In the genomic region with DNA sequence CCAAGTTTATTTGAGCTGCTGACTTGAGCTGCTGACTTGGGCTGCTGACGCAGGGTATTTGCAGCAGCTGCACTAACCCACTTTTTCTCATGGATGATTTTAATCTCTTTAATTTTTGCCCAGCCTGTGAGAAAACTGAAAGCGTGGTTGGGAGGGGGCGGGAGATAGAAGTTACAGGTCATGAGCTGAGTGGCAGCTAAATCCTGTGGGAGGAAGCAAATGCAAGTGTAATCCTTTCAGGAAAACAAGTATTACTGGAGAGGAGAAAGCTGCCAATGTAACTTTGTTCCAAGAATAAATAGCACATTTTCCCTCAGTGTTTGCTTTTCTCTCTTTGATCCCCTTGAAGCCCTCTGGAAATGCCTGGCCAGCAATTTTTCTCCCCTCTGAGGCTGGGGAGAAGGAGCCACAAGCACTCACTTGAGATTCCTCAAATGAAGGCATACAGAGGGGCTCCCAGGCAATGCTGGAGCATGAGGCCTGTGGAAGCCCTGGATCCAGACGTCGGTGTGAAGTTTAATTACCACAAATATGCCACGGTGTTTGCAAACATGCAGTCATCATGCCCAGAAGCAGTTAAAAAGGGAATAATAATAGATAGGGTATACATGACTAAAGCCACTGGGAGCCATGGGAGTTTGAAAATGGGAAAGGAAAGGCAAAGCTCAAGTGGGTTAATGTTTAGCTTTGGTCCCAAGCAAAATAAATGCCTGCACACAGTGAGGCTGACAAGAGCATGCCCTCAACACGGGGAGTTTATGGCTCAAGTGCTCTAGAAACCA, we compare ENCODE assay signal across 1 cellular context.
TF ChIP-seq lines count a peak whose summit lies in the region.

No MANE protein-coding gene starts in this region.

TF ChIP-seq in HepG2, 621 proteins besides CTCF, POLR2A, EP300 and RAD21 (continued from another document and continues in another):
- TF ChIP-seq, protein P1, sequence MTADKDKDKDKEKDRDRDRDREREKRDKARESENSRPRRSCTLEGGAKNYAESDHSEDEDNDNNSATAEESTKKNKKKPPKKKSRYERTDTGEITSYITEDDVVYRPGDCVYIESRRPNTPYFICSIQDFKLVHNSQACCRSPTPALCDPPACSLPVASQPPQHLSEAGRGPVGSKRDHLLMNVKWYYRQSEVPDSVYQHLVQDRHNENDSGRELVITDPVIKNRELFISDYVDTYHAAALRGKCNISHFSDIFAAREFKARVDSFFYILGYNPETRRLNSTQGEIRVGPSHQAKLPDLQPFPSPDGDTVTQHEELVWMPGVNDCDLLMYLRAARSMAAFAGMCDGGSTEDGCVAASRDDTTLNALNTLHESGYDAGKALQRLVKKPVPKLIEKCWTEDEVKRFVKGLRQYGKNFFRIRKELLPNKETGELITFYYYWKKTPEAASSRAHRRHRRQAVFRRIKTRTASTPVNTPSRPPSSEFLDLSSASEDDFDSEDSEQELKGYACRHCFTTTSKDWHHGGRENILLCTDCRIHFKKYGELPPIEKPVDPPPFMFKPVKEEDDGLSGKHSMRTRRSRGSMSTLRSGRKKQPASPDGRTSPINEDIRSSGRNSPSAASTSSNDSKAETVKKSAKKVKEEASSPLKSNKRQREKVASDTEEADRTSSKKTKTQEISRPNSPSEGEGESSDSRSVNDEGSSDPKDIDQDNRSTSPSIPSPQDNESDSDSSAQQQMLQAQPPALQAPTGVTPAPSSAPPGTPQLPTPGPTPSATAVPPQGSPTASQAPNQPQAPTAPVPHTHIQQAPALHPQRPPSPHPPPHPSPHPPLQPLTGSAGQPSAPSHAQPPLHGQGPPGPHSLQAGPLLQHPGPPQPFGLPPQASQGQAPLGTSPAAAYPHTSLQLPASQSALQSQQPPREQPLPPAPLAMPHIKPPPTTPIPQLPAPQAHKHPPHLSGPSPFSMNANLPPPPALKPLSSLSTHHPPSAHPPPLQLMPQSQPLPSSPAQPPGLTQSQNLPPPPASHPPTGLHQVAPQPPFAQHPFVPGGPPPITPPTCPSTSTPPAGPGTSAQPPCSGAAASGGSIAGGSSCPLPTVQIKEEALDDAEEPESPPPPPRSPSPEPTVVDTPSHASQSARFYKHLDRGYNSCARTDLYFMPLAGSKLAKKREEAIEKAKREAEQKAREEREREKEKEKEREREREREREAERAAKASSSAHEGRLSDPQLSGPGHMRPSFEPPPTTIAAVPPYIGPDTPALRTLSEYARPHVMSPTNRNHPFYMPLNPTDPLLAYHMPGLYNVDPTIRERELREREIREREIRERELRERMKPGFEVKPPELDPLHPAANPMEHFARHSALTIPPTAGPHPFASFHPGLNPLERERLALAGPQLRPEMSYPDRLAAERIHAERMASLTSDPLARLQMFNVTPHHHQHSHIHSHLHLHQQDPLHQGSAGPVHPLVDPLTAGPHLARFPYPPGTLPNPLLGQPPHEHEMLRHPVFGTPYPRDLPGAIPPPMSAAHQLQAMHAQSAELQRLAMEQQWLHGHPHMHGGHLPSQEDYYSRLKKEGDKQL (CRISPR knock-in tag; IDR thresholded peaks at IDR 0.05; ENCODE audit: low read depth) = peak; percentile 55
- no peak; the same call in 1 of the 2 replicates for TF ChIP-seq GATAD1 (CRISPR knock-in tag; IDR thresholded peaks at IDR 0.05)
- TF ChIP-seq ZNF572 (CRISPR knock-in tag; IDR thresholded peaks at IDR 0.05) = 0 out of 2 replicates have a peak, but pooled peaks have one; percentile 64
- TF ChIP-seq ZFP37 (CRISPR knock-in tag; IDR thresholded peaks at IDR 0.05; ENCODE audit: borderline replicate concordance) = no peak; the same call in 1 of the 2 replicates
- TF ChIP-seq ZSCAN9 (CRISPR knock-in tag; IDR thresholded peaks at IDR 0.05; ENCODE audit: borderline replicate concordance) = peak; percentile 90
- no peak for TF ChIP-seq SP140L (CRISPR knock-in tag; IDR thresholded peaks at IDR 0.05; ENCODE audit: borderline replicate concordance)
- no peak for TF ChIP-seq ZNF850 (CRISPR knock-in tag; conservative IDR thresholded peaks at IDR 0.05)
- TF ChIP-seq, protein P2, sequence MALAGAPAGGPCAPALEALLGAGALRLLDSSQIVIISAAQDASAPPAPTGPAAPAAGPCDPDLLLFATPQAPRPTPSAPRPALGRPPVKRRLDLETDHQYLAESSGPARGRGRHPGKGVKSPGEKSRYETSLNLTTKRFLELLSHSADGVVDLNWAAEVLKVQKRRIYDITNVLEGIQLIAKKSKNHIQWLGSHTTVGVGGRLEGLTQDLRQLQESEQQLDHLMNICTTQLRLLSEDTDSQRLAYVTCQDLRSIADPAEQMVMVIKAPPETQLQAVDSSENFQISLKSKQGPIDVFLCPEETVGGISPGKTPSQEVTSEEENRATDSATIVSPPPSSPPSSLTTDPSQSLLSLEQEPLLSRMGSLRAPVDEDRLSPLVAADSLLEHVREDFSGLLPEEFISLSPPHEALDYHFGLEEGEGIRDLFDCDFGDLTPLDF (CRISPR knock-in tag; IDR thresholded peaks at IDR 0.05) = no peak
- no peak; the same call in 1 of the 2 replicates for TF ChIP-seq RFXANK (CRISPR knock-in tag; IDR thresholded peaks at IDR 0.05)
- TF ChIP-seq, protein P3, sequence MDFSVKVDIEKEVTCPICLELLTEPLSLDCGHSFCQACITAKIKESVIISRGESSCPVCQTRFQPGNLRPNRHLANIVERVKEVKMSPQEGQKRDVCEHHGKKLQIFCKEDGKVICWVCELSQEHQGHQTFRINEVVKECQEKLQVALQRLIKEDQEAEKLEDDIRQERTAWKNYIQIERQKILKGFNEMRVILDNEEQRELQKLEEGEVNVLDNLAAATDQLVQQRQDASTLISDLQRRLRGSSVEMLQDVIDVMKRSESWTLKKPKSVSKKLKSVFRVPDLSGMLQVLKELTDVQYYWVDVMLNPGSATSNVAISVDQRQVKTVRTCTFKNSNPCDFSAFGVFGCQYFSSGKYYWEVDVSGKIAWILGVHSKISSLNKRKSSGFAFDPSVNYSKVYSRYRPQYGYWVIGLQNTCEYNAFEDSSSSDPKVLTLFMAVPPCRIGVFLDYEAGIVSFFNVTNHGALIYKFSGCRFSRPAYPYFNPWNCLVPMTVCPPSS (IDR thresholded peaks at IDR 0.05) = no peak
- TF ChIP-seq ZNF563 (CRISPR knock-in tag; IDR thresholded peaks at IDR 0.05) = 0 out of 2 replicates have a peak, but pooled peaks have one; percentile 8
- TF ChIP-seq, protein P4, sequence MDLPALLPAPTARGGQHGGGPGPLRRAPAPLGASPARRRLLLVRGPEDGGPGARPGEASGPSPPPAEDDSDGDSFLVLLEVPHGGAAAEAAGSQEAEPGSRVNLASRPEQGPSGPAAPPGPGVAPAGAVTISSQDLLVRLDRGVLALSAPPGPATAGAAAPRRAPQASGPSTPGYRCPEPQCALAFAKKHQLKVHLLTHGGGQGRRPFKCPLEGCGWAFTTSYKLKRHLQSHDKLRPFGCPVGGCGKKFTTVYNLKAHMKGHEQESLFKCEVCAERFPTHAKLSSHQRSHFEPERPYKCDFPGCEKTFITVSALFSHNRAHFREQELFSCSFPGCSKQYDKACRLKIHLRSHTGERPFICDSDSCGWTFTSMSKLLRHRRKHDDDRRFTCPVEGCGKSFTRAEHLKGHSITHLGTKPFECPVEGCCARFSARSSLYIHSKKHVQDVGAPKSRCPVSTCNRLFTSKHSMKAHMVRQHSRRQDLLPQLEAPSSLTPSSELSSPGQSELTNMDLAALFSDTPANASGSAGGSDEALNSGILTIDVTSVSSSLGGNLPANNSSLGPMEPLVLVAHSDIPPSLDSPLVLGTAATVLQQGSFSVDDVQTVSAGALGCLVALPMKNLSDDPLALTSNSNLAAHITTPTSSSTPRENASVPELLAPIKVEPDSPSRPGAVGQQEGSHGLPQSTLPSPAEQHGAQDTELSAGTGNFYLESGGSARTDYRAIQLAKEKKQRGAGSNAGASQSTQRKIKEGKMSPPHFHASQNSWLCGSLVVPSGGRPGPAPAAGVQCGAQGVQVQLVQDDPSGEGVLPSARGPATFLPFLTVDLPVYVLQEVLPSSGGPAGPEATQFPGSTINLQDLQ (CRISPR knock-in tag; IDR thresholded peaks at IDR 0.05) = no peak
- no peak for TF ChIP-seq SMARCC2 (IDR thresholded peaks at IDR 0.05)
- no peak for TF ChIP-seq SCMH1 (CRISPR knock-in tag; IDR thresholded peaks at IDR 0.05; ENCODE audit: borderline replicate concordance)
- 0 out of 2 replicates have a peak, but pooled peaks have one; percentile 48 for TF ChIP-seq TGIF2 (CRISPR knock-in tag; IDR thresholded peaks at IDR 0.05)
- TF ChIP-seq ZC3H13 (CRISPR knock-in tag; IDR thresholded peaks at IDR 0.05) = no peak
- TF ChIP-seq, protein P5, sequence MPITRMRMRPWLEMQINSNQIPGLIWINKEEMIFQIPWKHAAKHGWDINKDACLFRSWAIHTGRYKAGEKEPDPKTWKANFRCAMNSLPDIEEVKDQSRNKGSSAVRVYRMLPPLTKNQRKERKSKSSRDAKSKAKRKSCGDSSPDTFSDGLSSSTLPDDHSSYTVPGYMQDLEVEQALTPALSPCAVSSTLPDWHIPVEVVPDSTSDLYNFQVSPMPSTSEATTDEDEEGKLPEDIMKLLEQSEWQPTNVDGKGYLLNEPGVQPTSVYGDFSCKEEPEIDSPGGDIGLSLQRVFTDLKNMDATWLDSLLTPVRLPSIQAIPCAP (CRISPR knock-in tag; IDR thresholded peaks at IDR 0.05; ENCODE audit: low read depth) = no peak
- no peak for TF ChIP-seq RELA (CRISPR knock-in tag; IDR thresholded peaks at IDR 0.05)
- TF ChIP-seq ZNF468 (CRISPR knock-in tag; IDR thresholded peaks at IDR 0.05) = no peak
- no peak for TF ChIP-seq NRL (CRISPR knock-in tag; IDR thresholded peaks at IDR 0.05; ENCODE audit: borderline replicate concordance)
- TF ChIP-seq CHD4 (IDR thresholded peaks at IDR 0.05; ENCODE audit: borderline replicate concordance, low read length) = peak; percentile 96
- TF ChIP-seq, protein P6, sequence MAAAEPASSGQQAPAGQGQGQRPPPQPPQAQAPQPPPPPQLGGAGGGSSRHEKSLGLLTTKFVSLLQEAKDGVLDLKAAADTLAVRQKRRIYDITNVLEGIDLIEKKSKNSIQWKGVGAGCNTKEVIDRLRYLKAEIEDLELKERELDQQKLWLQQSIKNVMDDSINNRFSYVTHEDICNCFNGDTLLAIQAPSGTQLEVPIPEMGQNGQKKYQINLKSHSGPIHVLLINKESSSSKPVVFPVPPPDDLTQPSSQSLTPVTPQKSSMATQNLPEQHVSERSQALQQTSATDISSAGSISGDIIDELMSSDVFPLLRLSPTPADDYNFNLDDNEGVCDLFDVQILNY (CRISPR knock-in tag; conservative IDR thresholded peaks at IDR 0.05) = no peak
- peak; percentile 89; the same call in 1 of the 2 replicates for TF ChIP-seq FOXJ3 (CRISPR knock-in tag; IDR thresholded peaks at IDR 0.05; ENCODE audit: borderline replicate concordance)
- TF ChIP-seq ZNF382 (CRISPR knock-in tag; IDR thresholded peaks at IDR 0.05; ENCODE audit: borderline replicate concordance) = no peak
- TF ChIP-seq, protein P7, sequence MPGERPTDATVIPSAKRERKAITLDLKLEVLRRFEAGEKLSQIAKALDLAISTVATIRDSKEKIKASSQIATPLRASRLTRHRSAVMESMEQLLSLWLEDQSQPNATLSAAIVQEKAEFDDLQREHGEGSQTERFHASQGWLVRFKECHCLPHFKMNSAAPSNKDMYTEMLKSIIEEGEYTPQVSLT (CRISPR knock-in tag; IDR thresholded peaks at IDR 0.05; ENCODE audit: borderline replicate concordance, low read depth) = peak; percentile 87; the same call in 1 of the 2 replicates
- TF ChIP-seq, protein P8, sequence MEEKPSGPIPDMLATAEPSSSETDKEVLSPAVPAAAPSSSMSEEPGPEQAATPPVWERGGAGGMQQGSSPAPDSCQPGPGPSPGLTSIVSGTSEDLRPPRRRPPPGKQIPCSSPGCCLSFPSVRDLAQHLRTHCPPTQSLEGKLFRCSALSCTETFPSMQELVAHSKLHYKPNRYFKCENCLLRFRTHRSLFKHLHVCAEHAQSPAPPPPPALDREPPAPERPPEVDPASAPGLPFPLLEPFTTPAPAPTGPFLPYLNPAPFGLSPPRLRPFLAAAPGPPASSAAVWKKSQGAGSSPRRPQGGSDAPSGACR (CRISPR knock-in tag; IDR thresholded peaks at IDR 0.05) = no peak; the same call in 1 of the 2 replicates
- TF ChIP-seq ZZZ3 (CRISPR knock-in tag; IDR thresholded peaks at IDR 0.05; ENCODE audit: borderline replicate concordance) = no peak
- TF ChIP-seq ZNF367 (CRISPR knock-in tag; IDR thresholded peaks at IDR 0.05; ENCODE audit: borderline replicate concordance) = no peak
- TF ChIP-seq, protein P9, sequence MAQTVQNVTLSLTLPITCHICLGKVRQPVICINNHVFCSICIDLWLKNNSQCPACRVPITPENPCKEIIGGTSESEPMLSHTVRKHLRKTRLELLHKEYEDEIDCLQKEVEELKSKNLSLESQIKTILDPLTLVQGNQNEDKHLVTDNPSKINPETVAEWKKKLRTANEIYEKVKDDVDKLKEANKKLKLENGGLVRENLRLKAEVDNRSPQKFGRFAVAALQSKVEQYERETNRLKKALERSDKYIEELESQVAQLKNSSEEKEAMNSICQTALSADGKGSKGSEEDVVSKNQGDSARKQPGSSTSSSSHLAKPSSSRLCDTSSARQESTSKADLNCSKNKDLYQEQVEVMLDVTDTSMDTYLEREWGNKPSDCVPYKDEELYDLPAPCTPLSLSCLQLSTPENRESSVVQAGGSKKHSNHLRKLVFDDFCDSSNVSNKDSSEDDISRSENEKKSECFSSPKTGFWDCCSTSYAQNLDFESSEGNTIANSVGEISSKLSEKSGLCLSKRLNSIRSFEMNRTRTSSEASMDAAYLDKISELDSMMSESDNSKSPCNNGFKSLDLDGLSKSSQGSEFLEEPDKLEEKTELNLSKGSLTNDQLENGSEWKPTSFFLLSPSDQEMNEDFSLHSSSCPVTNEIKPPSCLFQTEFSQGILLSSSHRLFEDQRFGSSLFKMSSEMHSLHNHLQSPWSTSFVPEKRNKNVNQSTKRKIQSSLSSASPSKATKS (CRISPR knock-in tag; IDR thresholded peaks at IDR 0.05) = no peak
- no peak for TF ChIP-seq NR3C1 (CRISPR knock-in tag; IDR thresholded peaks at IDR 0.05)
- TF ChIP-seq, protein P10, sequence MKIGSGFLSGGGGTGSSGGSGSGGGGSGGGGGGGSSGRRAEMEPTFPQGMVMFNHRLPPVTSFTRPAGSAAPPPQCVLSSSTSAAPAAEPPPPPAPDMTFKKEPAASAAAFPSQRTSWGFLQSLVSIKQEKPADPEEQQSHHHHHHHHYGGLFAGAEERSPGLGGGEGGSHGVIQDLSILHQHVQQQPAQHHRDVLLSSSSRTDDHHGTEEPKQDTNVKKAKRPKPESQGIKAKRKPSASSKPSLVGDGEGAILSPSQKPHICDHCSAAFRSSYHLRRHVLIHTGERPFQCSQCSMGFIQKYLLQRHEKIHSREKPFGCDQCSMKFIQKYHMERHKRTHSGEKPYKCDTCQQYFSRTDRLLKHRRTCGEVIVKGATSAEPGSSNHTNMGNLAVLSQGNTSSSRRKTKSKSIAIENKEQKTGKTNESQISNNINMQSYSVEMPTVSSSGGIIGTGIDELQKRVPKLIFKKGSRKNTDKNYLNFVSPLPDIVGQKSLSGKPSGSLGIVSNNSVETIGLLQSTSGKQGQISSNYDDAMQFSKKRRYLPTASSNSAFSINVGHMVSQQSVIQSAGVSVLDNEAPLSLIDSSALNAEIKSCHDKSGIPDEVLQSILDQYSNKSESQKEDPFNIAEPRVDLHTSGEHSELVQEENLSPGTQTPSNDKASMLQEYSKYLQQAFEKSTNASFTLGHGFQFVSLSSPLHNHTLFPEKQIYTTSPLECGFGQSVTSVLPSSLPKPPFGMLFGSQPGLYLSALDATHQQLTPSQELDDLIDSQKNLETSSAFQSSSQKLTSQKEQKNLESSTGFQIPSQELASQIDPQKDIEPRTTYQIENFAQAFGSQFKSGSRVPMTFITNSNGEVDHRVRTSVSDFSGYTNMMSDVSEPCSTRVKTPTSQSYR (CRISPR knock-in tag; IDR thresholded peaks at IDR 0.05; ENCODE audit: borderline replicate concordance) = no peak
- TF ChIP-seq HOXA5 (CRISPR knock-in tag; IDR thresholded peaks at IDR 0.05) = peak; percentile 54
- no peak for TF ChIP-seq ZNF17 (CRISPR knock-in tag; IDR thresholded peaks at IDR 0.05)
